8 cellular contexts compared by ENCODE assay signal in genomic region chr6:149431905-149432775, GRCh38. TPM values are rescaled to one million over a fixed set of nuclear protein-coding genes. Genes with fewer than 3 reads are reported as not detected.
DNase-seq lines count a peak whose midpoint lies in the region; ATAC-seq and TF ChIP-seq lines count a peak whose summit lies in the region.

No MANE protein-coding gene starts in this region.

- peak; percentile 94 for ATAC-seq in GM21717 (IDR thresholded peaks at IDR 0.05; ENCODE audit: unreplicated experiment)

- intact Hi-C loops in activated T-helper 1 cell treated with anti-CD3 and anti-CD28 coated beads, Interleukin-12 subunit alpha, Interleukin-12 subunit beta, Interleukin-2, Interleukin-4 antibody, amounts not matched to agents 30 ng/mL and 10 ng/mL and 1 ng/mL, durations not matched to agents 14 hours and 24 hours and 36 hours (cut with micrococcal nuclease) = loop anchor here (1.0 to 5.0 kb wide), 8 partner anchors 85 to 855 kb away; no protein-coding TSS in a partner anchor

- H3K27ac Mint-ChIP-seq in activated T-helper 1 cell treated with anti-CD3 and anti-CD28 coated beads, Interleukin-12 subunit alpha, Interleukin-12 subunit beta, Interleukin-2, Interleukin-4 antibody, amounts not matched to agents 30 ng/mL and 10 ng/mL and 1 ng/mL, durations not matched to agents 14 hours and 24 hours and 36 hours = peak overlapping the region; percentile 79

- no peak overlapping the region for H3K27ac ChIP-seq in substantia nigra (ENCODE audit: low read depth, low read length, poor library complexity, severe bottlenecking)

- H3K4me1 Mint-ChIP-seq in activated T-helper 1 cell treated with anti-CD3 and anti-CD28 coated beads, Interleukin-12 subunit alpha, Interleukin-12 subunit beta, Interleukin-2, Interleukin-4 antibody, amounts not matched to agents 30 ng/mL and 10 ng/mL and 1 ng/mL, durations not matched to agents 14 hours and 24 hours and 36 hours (ENCODE audit: low read depth) = peaks cover 23% of the 10 kb centered on the region

- H3K9me3 Mint-ChIP-seq in activated T-helper 1 cell treated with anti-CD3 and anti-CD28 coated beads, Interleukin-12 subunit alpha, Interleukin-12 subunit beta, Interleukin-2, Interleukin-4 antibody, amounts not matched to agents 30 ng/mL and 10 ng/mL and 1 ng/mL, durations not matched to agents 14 hours and 24 hours and 36 hours = no peaks in the 10 kb centered on the region

- H3K4me3 ChIP-seq in foreskin fibroblast (ENCODE audit: low read depth in 1 of 2, low read length in 2 of 2) = no peak overlapping the region

- no peaks in the 10 kb centered on the region for H3K27me3 Mint-ChIP-seq in activated T-helper 1 cell treated with anti-CD3 and anti-CD28 coated beads, Interleukin-12 subunit alpha, Interleukin-12 subunit beta, Interleukin-2, Interleukin-4 antibody, amounts not matched to agents 30 ng/mL and 10 ng/mL and 1 ng/mL, durations not matched to agents 14 hours and 24 hours and 36 hours (ENCODE audit: insufficient read depth)

- TF ChIP-seq CTCF in LNCAP (IDR thresholded peaks at IDR 0.05) (peak; percentile 91), foreskin fibroblast (IDR thresholded peaks at IDR 0.05; ENCODE audit: low read depth, low read length) (peak; percentile 84)

- H3K4me3 Mint-ChIP-seq in activated T-helper 1 cell treated with anti-CD3 and anti-CD28 coated beads, Interleukin-12 subunit alpha, Interleukin-12 subunit beta, Interleukin-2, Interleukin-4 antibody, amounts not matched to agents 30 ng/mL and 10 ng/mL and 1 ng/mL, durations not matched to agents 14 hours and 24 hours and 36 hours = peak overlapping the region; percentile 48

- DNase-seq in DMS79 (lab: John Stamatoyannopoulos, UW) = peak; percentile 55
- DNase-seq in RPMI7951 (ENCODE audit: low read depth) = peak; percentile 84
- peak; percentile 79 for DNase-seq in activated T-helper 1 cell treated with anti-CD3 and anti-CD28 coated beads, Interleukin-12 subunit alpha, Interleukin-12 subunit beta, Interleukin-2, Interleukin-4 antibody, amounts not matched to agents 30 ng/mL and 10 ng/mL and 1 ng/mL, durations not matched to agents 14 hours and 24 hours and 36 hours (ENCODE audit: low spot score)
- peak; percentile 69 to 92 for DNase-seq in foreskin fibroblast
- DNase-seq in occipital lobe (lab: John Stamatoyannopoulos, UW) = peak; percentile 77
- DNase-seq in substantia nigra (lab: John Stamatoyannopoulos, UW) = peak in 48 of 49 donors; percentile 40 to 94 (median 86)

- peaks cover 2% of the 10 kb centered on the region for H3K36me3 Mint-ChIP-seq in activated T-helper 1 cell treated with anti-CD3 and anti-CD28 coated beads, Interleukin-12 subunit alpha, Interleukin-12 subunit beta, Interleukin-2, Interleukin-4 antibody, amounts not matched to agents 30 ng/mL and 10 ng/mL and 1 ng/mL, durations not matched to agents 14 hours and 24 hours and 36 hours (ENCODE audit: low read depth)

RNA-seq across cellular contexts. Expression of gene SUMO4, which starts 32.1 kb away (rescaled TPM):
- total RNA-seq in RPMI7951 (2014; rRNA removed; shearing (Covaris generic)) = 0.78 and 0.84 TPM in 2 replicates
- 11.6 and 12.0 TPM in 2 replicates for total RNA-seq in activated T-helper 1 cell treated with anti-CD3 and anti-CD28 coated beads, Interleukin-12 subunit alpha, Interleukin-12 subunit beta, Interleukin-2, Interleukin-4 antibody, amounts not matched to agents 30 ng/mL and 10 ng/mL and 1 ng/mL, durations not matched to agents 14 hours and 24 hours and 36 hours
- 7.3 TPM for total RNA-seq in occipital lobe

RNA-seq across cellular contexts. Expression of gene ZC3H12D, which starts 52.7 kb away (rescaled TPM):
- total RNA-seq in RPMI7951 (2014; rRNA removed; shearing (Covaris generic)) = 0.48 and 0.98 TPM in 2 replicates
- 94.7 and 96.7 TPM in 2 replicates for total RNA-seq in activated T-helper 1 cell treated with anti-CD3 and anti-CD28 coated beads, Interleukin-12 subunit alpha, Interleukin-12 subunit beta, Interleukin-2, Interleukin-4 antibody, amounts not matched to agents 30 ng/mL and 10 ng/mL and 1 ng/mL, durations not matched to agents 14 hours and 24 hours and 36 hours
- 1.1 TPM for total RNA-seq in occipital lobe

Comparison
In these comparisons a context has a peak if more than half of its experiments do, and no peak if none do; other contexts are left out.
1. RNA of gene ZC3H12D, which starts 52.7 kb away (total RNA-seq): 94.7 to 96.7 TPM in activated T-helper 1 cell treated with anti-CD3 and anti-CD28 coated beads, Interleukin-12 subunit alpha, Interleukin-12 subunit beta, Interleukin-2, Interleukin-4 antibody, amounts not matched to agents 30 ng/mL and 10 ng/mL and 1 ng/mL, durations not matched to agents 14 hours and 24 hours and 36 hours; 1.1 TPM in occipital lobe (single experiment) and 0.48 to 0.98 TPM in RPMI7951; every median in the first group is over 10 times any median in the second.
2. Peak in every context shown above with its lines, with median percentiles within 50 percentile points of each other: DNase-seq.